ENCODE assay signal across 2 cellular contexts in the genomic region with DNA sequence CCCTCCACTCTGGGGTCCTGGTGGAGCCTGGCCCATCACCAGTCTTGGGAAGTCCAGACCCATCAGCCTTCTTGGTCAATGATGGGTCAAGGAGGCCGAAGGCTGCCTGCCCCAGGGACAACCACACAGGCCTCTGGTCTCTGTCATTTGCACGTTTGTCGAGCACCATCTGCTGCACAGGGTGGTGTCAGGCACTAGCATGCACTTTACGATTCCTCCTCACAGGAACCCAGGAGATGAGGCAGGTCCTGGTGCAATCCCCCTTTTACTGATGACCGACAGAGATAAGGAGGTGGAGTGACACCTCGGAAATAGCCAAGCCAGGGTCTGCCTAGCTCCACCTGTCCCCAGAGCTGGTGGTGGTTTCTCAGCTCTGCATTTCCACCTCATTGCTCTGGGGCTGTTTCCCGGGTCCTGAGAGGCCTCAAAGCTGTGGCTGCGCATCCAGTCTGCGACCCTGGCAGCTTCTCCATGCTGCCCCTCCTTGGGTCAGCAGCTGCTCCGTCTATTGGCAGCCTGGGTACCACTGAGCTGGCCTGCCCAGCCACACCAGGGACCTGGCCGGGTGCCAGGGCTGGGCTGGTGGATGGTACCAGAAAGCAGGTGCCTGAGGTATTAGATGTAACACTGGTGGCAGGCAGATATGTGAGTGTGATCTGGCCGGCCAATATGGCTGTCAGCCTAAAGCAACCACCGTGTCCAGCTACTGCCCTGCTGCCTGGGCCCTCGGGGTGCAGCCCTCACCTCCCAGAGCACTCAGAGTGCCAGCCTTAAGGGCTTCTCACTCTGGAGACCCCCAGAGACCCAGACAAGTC.
TF ChIP-seq lines count a peak whose summit lies in the region.

No MANE protein-coding gene starts in this region.

TF ChIP-seq in SK-N-SH, 30 proteins besides CTCF, POLR2A, EP300 and RAD21:
- TF ChIP-seq, protein P1, sequence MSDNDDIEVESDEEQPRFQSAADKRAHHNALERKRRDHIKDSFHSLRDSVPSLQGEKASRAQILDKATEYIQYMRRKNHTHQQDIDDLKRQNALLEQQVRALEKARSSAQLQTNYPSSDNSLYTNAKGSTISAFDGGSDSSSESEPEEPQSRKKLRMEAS (IDR thresholded peaks at IDR 0.05; ENCODE audit: low read depth) = no peak
- TF ChIP-seq RXRA (IDR thresholded peaks at IDR 0.05; ENCODE audit: borderline replicate concordance, low read depth) (no peak), FOSL2 (IDR thresholded peaks at IDR 0.05; ENCODE audit: borderline replicate concordance, low read depth) (no peak), GATA2 (CRISPR knock-in tag; IDR thresholded peaks at IDR 0.05) (peak; percentile 24), ELF1 (IDR thresholded peaks at IDR 0.05) (no peak), MXI1 (IDR thresholded peaks at IDR 0.05; ENCODE audit: low read depth, low read length) (peak; percentile 30; the same call in 1 of the 2 replicates), POLR2AphosphoS5 (IDR thresholded peaks at IDR 0.05; ENCODE audit: low read depth, low read length) (no peak), MEF2A (IDR thresholded peaks at IDR 0.05; ENCODE audit: borderline replicate concordance, low read depth) (no peak), SIN3A (IDR thresholded peaks at IDR 0.05; ENCODE audit: borderline replicate concordance, low read depth, low read length) (no peak)
TF ChIP-seq in SK-N-SH: peak in this region for 2.

TF ChIP-seq in SK-N-SH treated with all-trans-retinoic acid at 6 μM for 48 hours, 23 proteins besides CTCF, POLR2A, EP300 and RAD21 (continued from another document):
- TF ChIP-seq ZNF70 (CRISPR knock-in tag; IDR thresholded peaks at IDR 0.05) = no peak
- TF ChIP-seq ZFP3 (CRISPR knock-in tag; IDR thresholded peaks at IDR 0.05) = no peak
- TF ChIP-seq BACH2 (CRISPR knock-in tag; IDR thresholded peaks at IDR 0.05; ENCODE audit: borderline replicate concordance) = no peak
- TF ChIP-seq SNAI2 (CRISPR knock-in tag; IDR thresholded peaks at IDR 0.05) = no peak
- TF ChIP-seq, protein P2, sequence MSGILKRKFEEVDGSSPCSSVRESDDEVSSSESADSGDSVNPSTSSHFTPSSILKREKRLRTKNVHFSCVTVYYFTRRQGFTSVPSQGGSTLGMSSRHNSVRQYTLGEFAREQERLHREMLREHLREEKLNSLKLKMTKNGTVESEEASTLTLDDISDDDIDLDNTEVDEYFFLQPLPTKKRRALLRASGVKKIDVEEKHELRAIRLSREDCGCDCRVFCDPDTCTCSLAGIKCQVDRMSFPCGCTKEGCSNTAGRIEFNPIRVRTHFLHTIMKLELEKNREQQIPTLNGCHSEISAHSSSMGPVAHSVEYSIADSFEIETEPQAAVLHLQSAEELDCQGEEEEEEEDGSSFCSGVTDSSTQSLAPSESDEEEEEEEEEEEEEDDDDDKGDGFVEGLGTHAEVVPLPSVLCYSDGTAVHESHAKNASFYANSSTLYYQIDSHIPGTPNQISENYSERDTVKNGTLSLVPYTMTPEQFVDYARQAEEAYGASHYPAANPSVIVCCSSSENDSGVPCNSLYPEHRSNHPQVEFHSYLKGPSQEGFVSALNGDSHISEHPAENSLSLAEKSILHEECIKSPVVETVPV (CRISPR knock-in tag; IDR thresholded peaks at IDR 0.05) = no peak
- TF ChIP-seq ARNTL (CRISPR knock-in tag; IDR thresholded peaks at IDR 0.05; ENCODE audit: borderline replicate concordance, low read depth) = no peak
- no peak for TF ChIP-seq ZC3H10 (CRISPR knock-in tag; IDR thresholded peaks at IDR 0.05)
- no peak for TF ChIP-seq ZNF565 (CRISPR knock-in tag; conservative IDR thresholded peaks at IDR 0.05; ENCODE audit: low read depth)
- TF ChIP-seq, protein P3, sequence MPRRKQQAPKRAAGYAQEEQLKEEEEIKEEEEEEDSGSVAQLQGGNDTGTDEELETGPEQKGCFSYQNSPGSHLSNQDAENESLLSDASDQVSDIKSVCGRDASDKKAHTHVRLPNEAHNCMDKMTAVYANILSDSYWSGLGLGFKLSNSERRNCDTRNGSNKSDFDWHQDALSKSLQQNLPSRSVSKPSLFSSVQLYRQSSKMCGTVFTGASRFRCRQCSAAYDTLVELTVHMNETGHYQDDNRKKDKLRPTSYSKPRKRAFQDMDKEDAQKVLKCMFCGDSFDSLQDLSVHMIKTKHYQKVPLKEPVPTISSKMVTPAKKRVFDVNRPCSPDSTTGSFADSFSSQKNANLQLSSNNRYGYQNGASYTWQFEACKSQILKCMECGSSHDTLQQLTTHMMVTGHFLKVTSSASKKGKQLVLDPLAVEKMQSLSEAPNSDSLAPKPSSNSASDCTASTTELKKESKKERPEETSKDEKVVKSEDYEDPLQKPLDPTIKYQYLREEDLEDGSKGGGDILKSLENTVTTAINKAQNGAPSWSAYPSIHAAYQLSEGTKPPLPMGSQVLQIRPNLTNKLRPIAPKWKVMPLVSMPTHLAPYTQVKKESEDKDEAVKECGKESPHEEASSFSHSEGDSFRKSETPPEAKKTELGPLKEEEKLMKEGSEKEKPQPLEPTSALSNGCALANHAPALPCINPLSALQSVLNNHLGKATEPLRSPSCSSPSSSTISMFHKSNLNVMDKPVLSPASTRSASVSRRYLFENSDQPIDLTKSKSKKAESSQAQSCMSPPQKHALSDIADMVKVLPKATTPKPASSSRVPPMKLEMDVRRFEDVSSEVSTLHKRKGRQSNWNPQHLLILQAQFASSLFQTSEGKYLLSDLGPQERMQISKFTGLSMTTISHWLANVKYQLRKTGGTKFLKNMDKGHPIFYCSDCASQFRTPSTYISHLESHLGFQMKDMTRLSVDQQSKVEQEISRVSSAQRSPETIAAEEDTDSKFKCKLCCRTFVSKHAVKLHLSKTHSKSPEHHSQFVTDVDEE (CRISPR knock-in tag; IDR thresholded peaks at IDR 0.05) = no peak
- TF ChIP-seq, protein P4, sequence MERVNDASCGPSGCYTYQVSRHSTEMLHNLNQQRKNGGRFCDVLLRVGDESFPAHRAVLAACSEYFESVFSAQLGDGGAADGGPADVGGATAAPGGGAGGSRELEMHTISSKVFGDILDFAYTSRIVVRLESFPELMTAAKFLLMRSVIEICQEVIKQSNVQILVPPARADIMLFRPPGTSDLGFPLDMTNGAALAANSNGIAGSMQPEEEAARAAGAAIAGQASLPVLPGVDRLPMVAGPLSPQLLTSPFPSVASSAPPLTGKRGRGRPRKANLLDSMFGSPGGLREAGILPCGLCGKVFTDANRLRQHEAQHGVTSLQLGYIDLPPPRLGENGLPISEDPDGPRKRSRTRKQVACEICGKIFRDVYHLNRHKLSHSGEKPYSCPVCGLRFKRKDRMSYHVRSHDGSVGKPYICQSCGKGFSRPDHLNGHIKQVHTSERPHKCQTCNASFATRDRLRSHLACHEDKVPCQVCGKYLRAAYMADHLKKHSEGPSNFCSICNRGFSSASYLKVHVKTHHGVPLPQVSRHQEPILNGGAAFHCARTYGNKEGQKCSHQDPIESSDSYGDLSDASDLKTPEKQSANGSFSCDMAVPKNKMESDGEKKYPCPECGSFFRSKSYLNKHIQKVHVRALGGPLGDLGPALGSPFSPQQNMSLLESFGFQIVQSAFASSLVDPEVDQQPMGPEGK (CRISPR knock-in tag; IDR thresholded peaks at IDR 0.05; ENCODE audit: borderline replicate concordance) = no peak
- no peak for TF ChIP-seq ISL1 (CRISPR knock-in tag; IDR thresholded peaks at IDR 0.05)
- no peak for TF ChIP-seq RARB (CRISPR knock-in tag; IDR thresholded peaks at IDR 0.05)
- no peak for TF ChIP-seq CSDC2 (CRISPR knock-in tag; IDR thresholded peaks at IDR 0.05)
- TF ChIP-seq ZNF8 (CRISPR knock-in tag; IDR thresholded peaks at IDR 0.05) = no peak
- TF ChIP-seq, protein P5, sequence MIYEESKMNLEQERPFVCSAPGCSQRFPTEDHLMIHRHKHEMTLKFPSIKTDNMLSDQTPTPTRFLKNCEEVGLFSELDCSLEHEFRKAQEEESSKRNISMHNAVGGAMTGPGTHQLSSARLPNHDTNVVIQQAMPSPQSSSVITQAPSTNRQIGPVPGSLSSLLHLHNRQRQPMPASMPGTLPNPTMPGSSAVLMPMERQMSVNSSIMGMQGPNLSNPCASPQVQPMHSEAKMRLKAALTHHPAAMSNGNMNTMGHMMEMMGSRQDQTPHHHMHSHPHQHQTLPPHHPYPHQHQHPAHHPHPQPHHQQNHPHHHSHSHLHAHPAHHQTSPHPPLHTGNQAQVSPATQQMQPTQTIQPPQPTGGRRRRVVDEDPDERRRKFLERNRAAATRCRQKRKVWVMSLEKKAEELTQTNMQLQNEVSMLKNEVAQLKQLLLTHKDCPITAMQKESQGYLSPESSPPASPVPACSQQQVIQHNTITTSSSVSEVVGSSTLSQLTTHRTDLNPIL (CRISPR knock-in tag; IDR thresholded peaks at IDR 0.05; ENCODE audit: low read depth) = no peak
TF ChIP-seq in SK-N-SH treated with all-trans-retinoic acid at 6 μM for 48 hours: peak in this region for 0.
